8 cellular contexts compared by ENCODE assay signal in genomic region chr1:7705048-7705907, GRCh38.
DNase-seq lines count a peak whose midpoint lies in the region; ATAC-seq and TF ChIP-seq lines count a peak whose summit lies in the region.

No MANE protein-coding gene starts in this region.

- H3K9ac ChIP-seq in H9 (ENCODE audit: extremely low read depth, insufficient read length, low read length) (no peak overlapping the region), neural cell (ENCODE audit: low read length) (peak overlapping the region; percentile 86)

- H3K27ac ChIP-seq in H9 (ENCODE audit: insufficient read length, low read depth, low read length) (no peak overlapping the region), esophagus muscularis mucosa (replicated peaks in 1 of 4) (peak overlapping the region; percentile 49 to 62 (median 58)), neural cell (ENCODE audit: low read length) (peak overlapping the region; percentile 93)

- H3K79me2 ChIP-seq in H9 (ENCODE audit: insufficient read depth, low read length) (no peaks in the 10 kb centered on the region), neural cell (replicated peaks; ENCODE audit: insufficient read depth, low read length) (peaks cover 46% of the 10 kb centered on the region)

- H2BK5ac ChIP-seq in H9 (ENCODE audit: insufficient read length, low read length) = no peak overlapping the region

- no peak for TF ChIP-seq CTCF in H9 (conservative IDR thresholded peaks at IDR 0.05)
- TF ChIP-seq CTCF in esophagus muscularis mucosa (IDR thresholded peaks at IDR 0.05) = no peak
- TF ChIP-seq CTCF in neural cell (IDR thresholded peaks at IDR 0.05; ENCODE audit: poor library complexity, severe bottlenecking) = no peak
- no peak for TF ChIP-seq CTCF in GM10266 (IDR thresholded peaks at IDR 0.05; ENCODE audit: control insufficient read depth, insufficient read depth, low read depth, missing control alignments)

- H3K27me3 ChIP-seq in H9 (ENCODE audit: insufficient read depth, low read length) (peaks cover 5% of the 10 kb centered on the region; the same call in 1 of the 2 replicates), esophagus muscularis mucosa (peaks cover 0 to 44% (median 5%) of the 10 kb centered on the region in 4 donors), neural cell (ENCODE audit: insufficient read depth, low read depth, low read length) (no peaks in the 10 kb centered on the region)

- H3T11ph ChIP-seq in H9 (ENCODE audit: low read length) = no peak overlapping the region

- no peaks in the 10 kb centered on the region for H3K9me3 ChIP-seq in H9 (ENCODE audit: control insufficient read depth, low read depth, low read length)
- no peaks in the 10 kb centered on the region for H3K9me3 ChIP-seq in esophagus muscularis mucosa
- no peaks in the 10 kb centered on the region for H3K9me3 ChIP-seq in neural cell (ENCODE audit: low read length)

- no peak overlapping the region; the same call in 1 of the 2 replicates for H3K14ac ChIP-seq in H9 (ENCODE audit: insufficient read depth, low read length)

- H3K27me3 Mint-ChIP-seq in H9 (ENCODE audit: low read depth) = peaks cover 60% of the 10 kb centered on the region
- peaks cover 73% of the 10 kb centered on the region for H3K27me3 Mint-ChIP-seq in activated CD8-positive, alpha-beta memory T cell treated with anti-CD3 and anti-CD28 coated beads, Interleukin-2, amount 10 ng/mL, durations not matched to agents 7 days and 5 days

- peak overlapping the region; percentile 2 for H3K18ac ChIP-seq in H9 (ENCODE audit: insufficient read length, low read depth, low read length)

- peak; percentile 76 for DNase-seq in H9
- DNase-seq in activated CD8-positive, alpha-beta memory T cell treated with anti-CD3 and anti-CD28 coated beads, Interleukin-2, amount 10 ng/mL, durations not matched to agents 7 days and 5 days = no peak
- no peak for DNase-seq in esophagus muscularis mucosa (ENCODE audit: extremely low spot score)
- DNase-seq in GM10266 (ENCODE audit: extremely low spot score) = no peak
- DNase-seq in kidney tubule cell (ENCODE audit: low spot score) = no peak
- DNase-seq in KG1 (lab: John Stamatoyannopoulos, UW) = no peak

- H4K20me1 ChIP-seq in H9 (ENCODE audit: control insufficient read depth, insufficient read depth, insufficient read length) = no peaks in the 10 kb centered on the region
- H4K20me1 ChIP-seq in neural cell (ENCODE audit: insufficient read depth) = peaks cover 9% of the 10 kb centered on the region

- H3F3A ChIP-seq in neural cell (ENCODE audit: insufficient read depth, low read length, poor library complexity, severe bottlenecking) = peaks cover 13% of the 10 kb centered on the region

- H2AFZ ChIP-seq in H9 (ENCODE audit: low read length) = no peak overlapping the region
- H2AFZ ChIP-seq in neural cell (ENCODE audit: low read depth, low read length) = no peak overlapping the region

- no peak overlapping the region for H2BK20ac ChIP-seq in H9 (ENCODE audit: low read depth, low read length, poor library complexity, severe bottlenecking)

- H3K23me2 ChIP-seq in H9 (ENCODE audit: insufficient read length, low read depth, low read length, poor library complexity, severe bottlenecking) = peaks cover 8% of the 10 kb centered on the region

- CTCF ChIA-PET in activated CD8-positive, alpha-beta memory T cell treated with anti-CD3 and anti-CD28 coated beads, Interleukin-2, amount 10 ng/mL, durations not matched to agents 7 days and 5 days (lab: Charles Lee) = interaction anchor here (0.5 to 2.3 kb wide), 4 partner anchors 36 to 48 kb away, joined by 3 to 12 read pairs (median 6); no protein-coding TSS in a partner anchor

- no peak overlapping the region for H2BK120ac ChIP-seq in H9 (ENCODE audit: low read depth, low read length, poor library complexity, severe bottlenecking)

- no peak overlapping the region for H4K8ac ChIP-seq in H9 (replicated peaks; ENCODE audit: insufficient read length, low read depth, low read length)

- intact Hi-C loops in esophagus muscularis mucosa (cut with DNase I) = no loop called here

- H3K27ac Mint-ChIP-seq in H9 = 0 out of 7 replicates have a peak overlapping the region, but pooled peaks of 1 of the 3 experiments have one; percentile 55
- peak overlapping the region; percentile 4 for H3K27ac Mint-ChIP-seq in activated CD8-positive, alpha-beta memory T cell treated with anti-CD3 and anti-CD28 coated beads, Interleukin-2, amount 10 ng/mL, durations not matched to agents 7 days and 5 days

- no peak overlapping the region for H2BK12ac ChIP-seq in H9 (ENCODE audit: insufficient read length, low read depth, low read length)

- no peak for ATAC-seq in activated CD8-positive, alpha-beta memory T cell treated with anti-CD3 and anti-CD28 coated beads, Interleukin-2, amount 10 ng/mL, durations not matched to agents 7 days and 5 days
- ATAC-seq in GM18520 (IDR thresholded peaks at IDR 0.05; ENCODE audit: unreplicated experiment) = no peak

- H3K4me2 ChIP-seq in H9 (ENCODE audit: insufficient read depth, insufficient read length, low read length) (no peak overlapping the region), neural cell (ENCODE audit: low read length) (peak overlapping the region; percentile 92)

- WGBS in H9 (ENCODE audit: extremely low coverage, insufficient read length, low lambda C conversion rate) = no CpG with 5 or more reads among the region's 106 CpGs
- WGBS in esophagus muscularis mucosa = 2% methylated on average over 34 of the region's 106 CpGs

- H2BK15ac ChIP-seq in H9 (ENCODE audit: low read depth, low read length) = no peak overlapping the region

- no peaks in the 10 kb centered on the region for H3K9me2 ChIP-seq in neural cell (ENCODE audit: insufficient read depth, low read length)

- no peak overlapping the region for H3K56ac ChIP-seq in H9 (ENCODE audit: insufficient read length, low read depth, low read length)

- no peak overlapping the region for H3K4ac ChIP-seq in H9 (ENCODE audit: low read depth, low read length)

- H3K36me3 Mint-ChIP-seq in H9 (ENCODE audit: insufficient read depth in 1 of 3, low read depth in 3 of 3) = peaks cover 0 to 3% (median 0%) of the 10 kb centered on the region in 3 experiments; a peak in 3 of 7 replicates
- H3K36me3 Mint-ChIP-seq in activated CD8-positive, alpha-beta memory T cell treated with anti-CD3 and anti-CD28 coated beads, Interleukin-2, amount 10 ng/mL, durations not matched to agents 7 days and 5 days = no peaks in the 10 kb centered on the region

- peaks cover 18 to 24% of the 10 kb centered on the region in 2 experiments for H3K4me1 Mint-ChIP-seq in H9
- H3K4me1 Mint-ChIP-seq in activated CD8-positive, alpha-beta memory T cell treated with anti-CD3 and anti-CD28 coated beads, Interleukin-2, amount 10 ng/mL, durations not matched to agents 7 days and 5 days = peaks cover 9% of the 10 kb centered on the region

- peaks cover 0 to 1% of the 10 kb centered on the region in 2 experiments; a peak in 1 of 5 replicates for H3K9me3 Mint-ChIP-seq in H9
- H3K9me3 Mint-ChIP-seq in activated CD8-positive, alpha-beta memory T cell treated with anti-CD3 and anti-CD28 coated beads, Interleukin-2, amount 10 ng/mL, durations not matched to agents 7 days and 5 days (ENCODE audit: low read depth) = no peaks in the 10 kb centered on the region

- 0 out of 2 replicates have a peak, but pooled peaks cover 3% of the 10 kb centered on the region for H3K4me1 ChIP-seq in H9 (ENCODE audit: insufficient read depth, low read length)
- peaks cover 4 to 25% (median 19%) of the 10 kb centered on the region in 4 donors for H3K4me1 ChIP-seq in esophagus muscularis mucosa

- no peak for TF ChIP-seq POLR2A in esophagus muscularis mucosa (IDR thresholded peaks at IDR 0.05; ENCODE audit: low read depth)

- H3K4me3 ChIP-seq in esophagus muscularis mucosa = peak overlapping the region; percentile 56 to 75 (median 58)
- H3K4me3 ChIP-seq in neural cell (ENCODE audit: low read length) = peak overlapping the region; percentile 94

- no peak overlapping the region for H4K91ac ChIP-seq in H9 (ENCODE audit: insufficient read length, low read depth, low read length)

- peak overlapping the region; percentile 54 to 80 for H3K4me3 Mint-ChIP-seq in H9
- H3K4me3 Mint-ChIP-seq in activated CD8-positive, alpha-beta memory T cell treated with anti-CD3 and anti-CD28 coated beads, Interleukin-2, amount 10 ng/mL, durations not matched to agents 7 days and 5 days = peak overlapping the region; percentile 68

- no peak for TF ChIP-seq RAD21 in neural cell (conservative IDR thresholded peaks at IDR 0.05)

- H3K36me3 ChIP-seq in esophagus muscularis mucosa = no peaks in the 10 kb centered on the region
- no peaks in the 10 kb centered on the region for H3K36me3 ChIP-seq in neural cell (ENCODE audit: insufficient read depth, low read length)

- TF ChIP-seq EP300 in esophagus muscularis mucosa (IDR thresholded peaks at IDR 0.05) = no peak
- peak; percentile 14 for TF ChIP-seq EP300 in neural cell (conservative IDR thresholded peaks at IDR 0.05; ENCODE audit: poor library complexity, severe bottlenecking)

- H3K23ac ChIP-seq in H9 (ENCODE audit: insufficient read length, low read depth, low read length) = no peak overlapping the region

- no peak overlapping the region for H2AK5ac ChIP-seq in H9 (ENCODE audit: insufficient read length, low read length)

- H3K79me1 ChIP-seq in H9 (ENCODE audit: insufficient read depth, low read depth, low read length, poor library complexity, severe bottlenecking) = no peaks in the 10 kb centered on the region

- no peak overlapping the region for H4K5ac ChIP-seq in H9 (ENCODE audit: insufficient read length, low read depth, low read length)

TF ChIP-seq in neural cell, 6 proteins besides CTCF, POLR2A, EP300 and RAD21:
- TF ChIP-seq MXI1 (conservative IDR thresholded peaks at IDR 0.05; ENCODE audit: poor library complexity, severe bottlenecking) = peak; percentile 19
- no peak for TF ChIP-seq POLR2AphosphoS5 (IDR thresholded peaks at IDR 0.05)
